Comparison of ENCODE assay signal across 12 cellular contexts in the genomic region with DNA sequence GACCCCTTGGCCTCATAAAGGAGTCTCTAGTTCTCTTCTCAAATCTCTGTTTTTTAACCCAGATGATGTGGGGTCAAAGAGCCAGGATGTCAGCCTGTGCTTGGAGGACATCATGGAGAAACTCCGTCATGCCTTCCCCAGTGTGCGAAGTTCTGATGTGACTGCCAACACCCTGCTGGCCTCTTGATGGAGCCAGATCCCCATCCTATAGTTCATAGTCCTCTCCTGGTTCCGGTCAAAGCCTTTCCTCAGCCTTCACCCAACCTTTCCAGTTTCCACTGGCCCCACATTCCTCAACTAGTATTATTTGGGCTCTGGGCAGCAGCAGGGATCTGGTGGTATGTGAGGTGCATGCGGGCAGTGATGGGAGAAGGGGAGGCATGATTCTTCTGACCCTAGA. TPM values are rescaled to one million over a fixed set of nuclear protein-coding genes. Genes with fewer than 3 reads are reported as not detected.
DNase-seq lines count a peak whose midpoint lies in the region; ATAC-seq, FAIRE-seq and TF ChIP-seq lines count a peak whose summit lies in the region.
"Had no signal": no experiment of that assay in that cellular context is flagged by ENCODE, and none has a peak within 500 bp of the region (broad histone marks: within the 10 kb centered on the region; RNA-seq: fewer than 3 reads in every experiment).

No MANE protein-coding gene starts in this region.

- no peak overlapping the region for H3K27ac Mint-ChIP-seq in activated naive CD4-positive, alpha-beta T cell treated with anti-CD3 and anti-CD28 coated beads for 36 hours
- no peak overlapping the region for H3K27ac Mint-ChIP-seq in activated CD4-positive, alpha-beta memory T cell treated with anti-CD3 and anti-CD28 coated beads, Interleukin-2, amount 10 ng/mL, durations not matched to agents 7 days and 5 days

- no peaks in the 10 kb centered on the region for H3K9me3 Mint-ChIP-seq in activated naive CD4-positive, alpha-beta T cell treated with anti-CD3 and anti-CD28 coated beads for 36 hours
- no peaks in the 10 kb centered on the region for H3K9me3 Mint-ChIP-seq in activated CD4-positive, alpha-beta memory T cell treated with anti-CD3 and anti-CD28 coated beads, Interleukin-2, amount 10 ng/mL, durations not matched to agents 7 days and 5 days

- dilution Hi-C loops in keratinocyte (cut with MboI; ENCODE audit: extremely low pct_ligation_motif_present, low sequenced_read_pairs): no loop called here

- H3K9me1 ChIP-seq in keratinocyte (ENCODE audit: control insufficient read depth, extremely low read depth, insufficient read depth, low read length): no peaks in the 10 kb centered on the region

- H2AFZ ChIP-seq in keratinocyte (ENCODE audit: control insufficient read depth, low read length): no peak overlapping the region

- H3K4me3 ChIP-seq in astrocyte of the cerebellum (ENCODE audit: low read depth, low read length) (no peak overlapping the region), keratinocyte (ENCODE audit: control insufficient read depth in 2 of 3, extremely low read depth in 1 of 3, insufficient read depth in 2 of 3, low read depth in 1 of 3, low read length in 3 of 3) (no peak overlapping the region)
- H3K4me3 ChIP-seq: stomach had no signal

- H3K27me3 ChIP-seq in keratinocyte (ENCODE audit: control insufficient read depth, extremely low read depth, insufficient read depth, low read length): peaks cover 8% of the 10 kb centered on the region

- CTCF ChIA-PET in activated naive CD4-positive, alpha-beta T cell treated with anti-CD3 and anti-CD28 coated beads for 36 hours (lab: Charles Lee): interaction anchor here (0.7 kb wide), 1 partner anchor 607 kb away, joined by 4 read pairs; no protein-coding TSS in a partner anchor
- CTCF ChIA-PET in activated CD4-positive, alpha-beta memory T cell treated with anti-CD3 and anti-CD28 coated beads, Interleukin-2, amount 10 ng/mL, durations not matched to agents 7 days and 5 days (lab: Charles Lee): no interaction called here

- no peaks in the 10 kb centered on the region for H4K20me1 ChIP-seq in keratinocyte (ENCODE audit: control insufficient read depth, extremely low read depth, insufficient read depth, low read length)

- no peak overlapping the region for H3K4me3 Mint-ChIP-seq in activated naive CD4-positive, alpha-beta T cell treated with anti-CD3 and anti-CD28 coated beads for 36 hours
- H3K4me3 Mint-ChIP-seq in activated CD4-positive, alpha-beta memory T cell treated with anti-CD3 and anti-CD28 coated beads, Interleukin-2, amount 10 ng/mL, durations not matched to agents 7 days and 5 days: no peak overlapping the region

- DNase-seq in EH (ENCODE audit: low read depth): peak; percentile 40
- peak; percentile 31 for DNase-seq in HuH-7 (ENCODE audit: low spot score)
- DNase-seq in astrocyte of the cerebellum (ENCODE audit: low read depth): no peak
- DNase-seq in keratinocyte (ENCODE audit: low read depth, low spot score): no peak
- no peak for DNase-seq in activated naive CD4-positive, alpha-beta T cell treated with anti-CD3 and anti-CD28 coated beads for 36 hours
- no peak for DNase-seq in NCI-H128 (lab: John Stamatoyannopoulos, UW; ENCODE audit: unreplicated experiment)
- DNase-seq in activated CD4-positive, alpha-beta memory T cell treated with anti-CD3 and anti-CD28 coated beads, Interleukin-2, amount 10 ng/mL, durations not matched to agents 7 days and 5 days: no peak
- DNase-seq: NCI-H1694, stomach had no signal

- TF ChIP-seq CTCF in astrocyte of the cerebellum (IDR thresholded peaks at IDR 0.05; ENCODE audit: low read depth, low read length, missing control alignments) (peak; percentile 13), keratinocyte (optimal IDR thresholded peaks at IDR 0.05 in 1 of 3, IDR thresholded peaks at IDR 0.05 in 1 of 3, conservative IDR thresholded peaks at IDR 0.05 in 1 of 3; ENCODE audit: extremely low read depth in 1 of 3, insufficient read depth in 2 of 3, low read length in 3 of 3) (peak in 2 of 3 experiments; percentile 38 to 47)

- H3K4me2 ChIP-seq in keratinocyte (ENCODE audit: control insufficient read depth, extremely low read depth, insufficient read depth, low read depth, low read length): no peak overlapping the region

- in situ Hi-C loops in astrocyte of the cerebellum (cut with HindIII; ENCODE audit: low sequenced_read_pairs): no loop called here

- peaks cover 3% of the 10 kb centered on the region for H3K4me1 Mint-ChIP-seq in activated naive CD4-positive, alpha-beta T cell treated with anti-CD3 and anti-CD28 coated beads for 36 hours (ENCODE audit: low read depth)
- H3K4me1 Mint-ChIP-seq in activated CD4-positive, alpha-beta memory T cell treated with anti-CD3 and anti-CD28 coated beads, Interleukin-2, amount 10 ng/mL, durations not matched to agents 7 days and 5 days: peaks cover 4% of the 10 kb centered on the region

- H3K27ac ChIP-seq in keratinocyte (ENCODE audit: control insufficient read depth, insufficient read depth, low read length): no peak overlapping the region
- H3K27ac ChIP-seq: epithelial cell of prostate, stomach, VCaP had no signal

- H3K9me3 ChIP-seq in keratinocyte (ENCODE audit: control insufficient read depth, low read depth, low read length): no peaks in the 10 kb centered on the region
- H3K9me3 ChIP-seq: stomach had no signal

- no peak for FAIRE-seq in keratinocyte (lab: Jason Lieb, UNC)

- H3K36me3 Mint-ChIP-seq in activated naive CD4-positive, alpha-beta T cell treated with anti-CD3 and anti-CD28 coated beads for 36 hours (ENCODE audit: low read depth): no peaks in the 10 kb centered on the region
- H3K36me3 Mint-ChIP-seq in activated CD4-positive, alpha-beta memory T cell treated with anti-CD3 and anti-CD28 coated beads, Interleukin-2, amount 10 ng/mL, durations not matched to agents 7 days and 5 days (ENCODE audit: low read depth): no peaks in the 10 kb centered on the region

- ATAC-seq in activated CD4-positive, CD25-positive, alpha-beta regulatory T cell treated with anti-CD3 and anti-CD28 coated beads, Interleukin-2, amount 50 U/mL, for 24 hours: no peak

- no peaks in the 10 kb centered on the region for H3K4me1 ChIP-seq in keratinocyte (ENCODE audit: control insufficient read depth, extremely low read depth, insufficient read depth, low read length)
- H3K4me1 ChIP-seq: stomach had no signal

- H3K27me3 Mint-ChIP-seq in activated naive CD4-positive, alpha-beta T cell treated with anti-CD3 and anti-CD28 coated beads for 36 hours (ENCODE audit: low read depth): no peaks in the 10 kb centered on the region
- no peaks in the 10 kb centered on the region for H3K27me3 Mint-ChIP-seq in activated CD4-positive, alpha-beta memory T cell treated with anti-CD3 and anti-CD28 coated beads, Interleukin-2, amount 10 ng/mL, durations not matched to agents 7 days and 5 days

- H3K79me2 ChIP-seq in keratinocyte (ENCODE audit: control insufficient read depth, insufficient read depth, low read length): no peaks in the 10 kb centered on the region

- intact Hi-C loops in activated naive CD4-positive, alpha-beta T cell treated with anti-CD3 and anti-CD28 coated beads for 36 hours (cut with micrococcal nuclease): no loop called here

- H3K9ac ChIP-seq in keratinocyte (ENCODE audit: control insufficient read depth, extremely low read depth, insufficient read depth, low read length): no peak overlapping the region

- H3K36me3 ChIP-seq in keratinocyte (ENCODE audit: control insufficient read depth in 2 of 2, extremely low read depth in 1 of 2, insufficient read depth in 2 of 2, low read length in 2 of 2): no peaks in the 10 kb centered on the region
- H3K36me3 ChIP-seq: stomach had no signal

- POLR2A ChIA-PET in activated CD4-positive, alpha-beta memory T cell treated with anti-CD3 and anti-CD28 coated beads, Interleukin-2, amount 10 ng/mL, durations not matched to agents 7 days and 5 days (lab: Charles Lee): no interaction called here

RNA-seq across cellular contexts. Expression of gene TAF7L, which starts 30.7 kb away (rescaled TPM):
- polyA plus RNA-seq in keratinocyte: 0.06 to 0.26 TPM (median 0.13 TPM) in 3 replicates
- 0.74 TPM for polyA plus RNA-seq in keratinocyte (2011; ENCODE audit: low read depth)
- 0.03 and 0.12 TPM in 2 replicates for polyA plus RNA-seq in keratinocyte (2011; cell fraction: cytosol; rRNA removed)
- polyA plus RNA-seq in keratinocyte (2011; cell fraction: nucleus; rRNA removed): 0.76 and 1.1 TPM in 2 replicates
- 0.42 TPM in 1 of 2 replicates, not detected in the other for polyA plus RNA-seq in keratinocyte (2012; ENCODE audit: low replicate concordance)
- 0.35 TPM in 1 of 3 replicates, not detected in the others for polyA minus RNA-seq in keratinocyte
- not detected for polyA minus RNA-seq in keratinocyte (2011; cell fraction: cytosol; rRNA and poly(A)+ RNA removed)
- 0.21 and 0.62 TPM in 2 replicates for polyA minus RNA-seq in keratinocyte (2011; cell fraction: nucleus; rRNA and poly(A)+ RNA removed)
- total RNA-seq in activated naive CD4-positive, alpha-beta T cell treated with anti-CD3 and anti-CD28 coated beads for 36 hours: not detected
- not detected for total RNA-seq in activated CD4-positive, alpha-beta memory T cell treated with anti-CD3 and anti-CD28 coated beads, Interleukin-2, amount 10 ng/mL, durations not matched to agents 7 days and 5 days

RNA-seq across cellular contexts. Expression of gene DRP2, which starts 40.8 kb away (rescaled TPM):
- 0.02 to 0.08 TPM (median 0.05 TPM) in 3 replicates for polyA plus RNA-seq in keratinocyte
- not detected for polyA plus RNA-seq in keratinocyte (2011; ENCODE audit: low read depth)
- 0.01 TPM in 2 replicates for polyA plus RNA-seq in keratinocyte (2011; cell fraction: cytosol; rRNA removed)
- 0.16 and 0.33 TPM in 2 replicates for polyA plus RNA-seq in keratinocyte (2011; cell fraction: nucleus; rRNA removed)
- polyA plus RNA-seq in keratinocyte (2012; ENCODE audit: low replicate concordance): 0.02 TPM in 1 of 2 replicates, not detected in the other
- polyA minus RNA-seq in keratinocyte: 0.13 to 0.19 TPM in 2 of 3 replicates, not detected in the other
- not detected for polyA minus RNA-seq in keratinocyte (2011; cell fraction: cytosol; rRNA and poly(A)+ RNA removed)
- polyA minus RNA-seq in keratinocyte (2011; cell fraction: nucleus; rRNA and poly(A)+ RNA removed): 0.11 and 0.23 TPM in 2 replicates
- total RNA-seq in activated naive CD4-positive, alpha-beta T cell treated with anti-CD3 and anti-CD28 coated beads for 36 hours: under 1 TPM; 0.41 to 0.47 TPM
- total RNA-seq in activated CD4-positive, alpha-beta memory T cell treated with anti-CD3 and anti-CD28 coated beads, Interleukin-2, amount 10 ng/mL, durations not matched to agents 7 days and 5 days: under 1 TPM; 0.78 to 0.88 TPM

Comparison
In these comparisons a context has a peak if more than half of its experiments do, and no peak if none do; other contexts are left out.
1. DNase-seq: peak in EH (single experiment) and HuH-7 (single experiment); none in astrocyte of the cerebellum (single experiment), keratinocyte (single experiment), activated naive CD4-positive, alpha-beta T cell treated with anti-CD3 and anti-CD28 coated beads for 36 hours (single experiment), NCI-H128 (single experiment) and activated CD4-positive, alpha-beta memory T cell treated with anti-CD3 and anti-CD28 coated beads, Interleukin-2, amount 10 ng/mL, durations not matched to agents 7 days and 5 days (single experiment).